In the genomic region with DNA sequence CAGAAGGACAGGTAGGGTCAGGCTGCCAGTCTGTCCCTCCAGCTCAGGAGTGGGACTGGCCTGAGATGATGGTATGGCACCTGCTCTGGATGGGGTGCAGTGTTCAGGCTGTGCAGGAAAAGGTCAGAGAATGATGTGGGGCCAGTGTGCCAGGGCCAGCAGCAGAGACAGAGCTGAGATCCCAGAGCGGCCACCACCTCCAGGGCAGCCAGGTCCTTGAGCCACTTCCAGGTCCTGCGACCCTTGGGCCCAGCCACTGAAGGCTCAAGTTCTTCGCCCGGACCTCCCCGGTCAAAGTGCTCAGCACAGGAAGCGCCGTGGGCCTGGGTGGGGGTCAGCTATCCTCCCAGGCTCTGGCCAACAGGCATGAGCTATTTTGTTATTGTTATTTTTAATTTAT, we compare ENCODE assay signal across 2 cellular contexts.
TF ChIP-seq lines count a peak whose summit lies in the region.

No MANE protein-coding gene starts in this region.

TF ChIP-seq in H1, 55 proteins besides CTCF, POLR2A, EP300 and RAD21:
- TF ChIP-seq FOSL1 (IDR thresholded peaks at IDR 0.05; ENCODE audit: insufficient read depth, low read depth, low read length) (no peak), HDAC6 (IDR thresholded peaks at IDR 0.05; ENCODE audit: low read depth, low read length) (no peak), SIN3A (conservative IDR thresholded peaks at IDR 0.05 in 1 of 2, IDR thresholded peaks at IDR 0.05 in 1 of 2; ENCODE audit: low read depth in 1 of 2, low read length in 2 of 2) (no peak), PHF8 (conservative IDR thresholded peaks at IDR 0.05; ENCODE audit: low read depth, low read length) (no peak), BRCA1 (IDR thresholded peaks at IDR 0.05; ENCODE audit: low read depth, low read length) (no peak), CREB1 (IDR thresholded peaks at IDR 0.05) (no peak), TBP (IDR thresholded peaks at IDR 0.05; ENCODE audit: low read depth, low read length) (no peak), RBBP5 (IDR thresholded peaks at IDR 0.05; ENCODE audit: borderline replicate concordance, low read depth, low read length) (no peak), SAP30 (IDR thresholded peaks at IDR 0.05; ENCODE audit: insufficient read depth, insufficient replicate concordance, low read length) (no peak), TAF7 (optimal IDR thresholded peaks at IDR 0.05; ENCODE audit: borderline replicate concordance, low read depth, low read length) (no peak)

TF ChIP-seq in SK-N-SH, 30 proteins besides CTCF, POLR2A, EP300 and RAD21:
- TF ChIP-seq RXRA (IDR thresholded peaks at IDR 0.05; ENCODE audit: borderline replicate concordance, low read depth), result no peak
- TF ChIP-seq, protein P1, sequence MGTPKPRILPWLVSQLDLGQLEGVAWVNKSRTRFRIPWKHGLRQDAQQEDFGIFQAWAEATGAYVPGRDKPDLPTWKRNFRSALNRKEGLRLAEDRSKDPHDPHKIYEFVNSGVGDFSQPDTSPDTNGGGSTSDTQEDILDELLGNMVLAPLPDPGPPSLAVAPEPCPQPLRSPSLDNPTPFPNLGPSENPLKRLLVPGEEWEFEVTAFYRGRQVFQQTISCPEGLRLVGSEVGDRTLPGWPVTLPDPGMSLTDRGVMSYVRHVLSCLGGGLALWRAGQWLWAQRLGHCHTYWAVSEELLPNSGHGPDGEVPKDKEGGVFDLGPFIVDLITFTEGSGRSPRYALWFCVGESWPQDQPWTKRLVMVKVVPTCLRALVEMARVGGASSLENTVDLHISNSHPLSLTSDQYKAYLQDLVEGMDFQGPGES (IDR thresholded peaks at IDR 0.05; ENCODE audit: low read depth, low read length), result no peak
- TF ChIP-seq SIN3A (IDR thresholded peaks at IDR 0.05; ENCODE audit: borderline replicate concordance, low read depth, low read length), result no peak
- no peak for TF ChIP-seq POLR2AphosphoS5 (IDR thresholded peaks at IDR 0.05; ENCODE audit: low read depth, low read length)
- no peak for TF ChIP-seq YY1 (IDR thresholded peaks at IDR 0.05; ENCODE audit: low read depth)
- TF ChIP-seq MEF2A (IDR thresholded peaks at IDR 0.05; ENCODE audit: borderline replicate concordance, low read depth), result no peak
- no peak for TF ChIP-seq SMC3 (IDR thresholded peaks at IDR 0.05; ENCODE audit: low read depth, low read length)
- TF ChIP-seq, protein P2, sequence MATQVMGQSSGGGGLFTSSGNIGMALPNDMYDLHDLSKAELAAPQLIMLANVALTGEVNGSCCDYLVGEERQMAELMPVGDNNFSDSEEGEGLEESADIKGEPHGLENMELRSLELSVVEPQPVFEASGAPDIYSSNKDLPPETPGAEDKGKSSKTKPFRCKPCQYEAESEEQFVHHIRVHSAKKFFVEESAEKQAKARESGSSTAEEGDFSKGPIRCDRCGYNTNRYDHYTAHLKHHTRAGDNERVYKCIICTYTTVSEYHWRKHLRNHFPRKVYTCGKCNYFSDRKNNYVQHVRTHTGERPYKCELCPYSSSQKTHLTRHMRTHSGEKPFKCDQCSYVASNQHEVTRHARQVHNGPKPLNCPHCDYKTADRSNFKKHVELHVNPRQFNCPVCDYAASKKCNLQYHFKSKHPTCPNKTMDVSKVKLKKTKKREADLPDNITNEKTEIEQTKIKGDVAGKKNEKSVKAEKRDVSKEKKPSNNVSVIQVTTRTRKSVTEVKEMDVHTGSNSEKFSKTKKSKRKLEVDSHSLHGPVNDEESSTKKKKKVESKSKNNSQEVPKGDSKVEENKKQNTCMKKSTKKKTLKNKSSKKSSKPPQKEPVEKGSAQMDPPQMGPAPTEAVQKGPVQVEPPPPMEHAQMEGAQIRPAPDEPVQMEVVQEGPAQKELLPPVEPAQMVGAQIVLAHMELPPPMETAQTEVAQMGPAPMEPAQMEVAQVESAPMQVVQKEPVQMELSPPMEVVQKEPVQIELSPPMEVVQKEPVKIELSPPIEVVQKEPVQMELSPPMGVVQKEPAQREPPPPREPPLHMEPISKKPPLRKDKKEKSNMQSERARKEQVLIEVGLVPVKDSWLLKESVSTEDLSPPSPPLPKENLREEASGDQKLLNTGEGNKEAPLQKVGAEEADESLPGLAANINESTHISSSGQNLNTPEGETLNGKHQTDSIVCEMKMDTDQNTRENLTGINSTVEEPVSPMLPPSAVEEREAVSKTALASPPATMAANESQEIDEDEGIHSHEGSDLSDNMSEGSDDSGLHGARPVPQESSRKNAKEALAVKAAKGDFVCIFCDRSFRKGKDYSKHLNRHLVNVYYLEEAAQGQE (IDR thresholded peaks at IDR 0.05; ENCODE audit: low read depth, low read length), result no peak
- no peak for TF ChIP-seq GABPA (IDR thresholded peaks at IDR 0.05; ENCODE audit: low read depth)
- TF ChIP-seq RFX5 (IDR thresholded peaks at IDR 0.05; ENCODE audit: low read length), result no peak
- no peak for TF ChIP-seq RCOR1 (IDR thresholded peaks at IDR 0.05; ENCODE audit: low read length)
- TF ChIP-seq NRF1 (IDR thresholded peaks at IDR 0.05; ENCODE audit: low read depth, low read length), result no peak
- TF ChIP-seq, protein P3, sequence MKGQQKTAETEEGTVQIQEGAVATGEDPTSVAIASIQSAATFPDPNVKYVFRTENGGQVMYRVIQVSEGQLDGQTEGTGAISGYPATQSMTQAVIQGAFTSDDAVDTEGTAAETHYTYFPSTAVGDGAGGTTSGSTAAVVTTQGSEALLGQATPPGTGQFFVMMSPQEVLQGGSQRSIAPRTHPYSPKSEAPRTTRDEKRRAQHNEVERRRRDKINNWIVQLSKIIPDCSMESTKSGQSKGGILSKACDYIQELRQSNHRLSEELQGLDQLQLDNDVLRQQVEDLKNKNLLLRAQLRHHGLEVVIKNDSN (IDR thresholded peaks at IDR 0.05; ENCODE audit: borderline replicate concordance, low read depth), result no peak
- TF ChIP-seq CHD2 (IDR thresholded peaks at IDR 0.05; ENCODE audit: low read length, partially characterized antibody), result no peak
- TF ChIP-seq TCF12 (IDR thresholded peaks at IDR 0.05), result no peak
TF ChIP-seq in SK-N-SH: peak in this region for 0.
